ENCODE assay signal across 10 cellular contexts in genomic region chr14:68687746-68688145, GRCh38.
DNase-seq lines count a peak whose midpoint lies in the region; ATAC-seq and TF ChIP-seq lines count a peak whose summit lies in the region.
"Had no signal": no experiment of that assay in that cellular context is flagged by ENCODE, and none has a peak within 500 bp of the region (broad histone marks: within the 10 kb centered on the region; RNA-seq: fewer than 3 reads in every experiment).

No MANE protein-coding gene starts in this region.

- H3K4me1 Mint-ChIP-seq in brain (peaks cover 100% of the 10 kb centered on the region), mesothelial cell of epicardium (peaks cover 91% of the 10 kb centered on the region), CD14-positive monocyte (peaks cover 69% of the 10 kb centered on the region)
- peaks cover 45% of the 10 kb centered on the region for H3K4me1 Mint-ChIP-seq in activated T-cell treated with anti-CD3 and anti-CD28 coated beads, Interleukin-2, amount 50 U/mL, for 4 hours (ENCODE audit: low read depth)

- intact Hi-C loops in CD14-positive monocyte (cut with micrococcal nuclease): loop anchor here (5.0 to 10.0 kb wide), 5 partner anchors 55 to 293 kb away; partner anchors contain the start of gene ZFP36L1 (in 1 of the 2)

- H3K27ac ChIP-seq in caudate nucleus (ENCODE audit: low read depth, low read length): no peak overlapping the region
- H3K27ac ChIP-seq: thoracic aorta had no signal

- TF ChIP-seq CTCF in AG10803 (conservative IDR thresholded peaks at IDR 0.05; ENCODE audit: low read length): no peak
- no peak for TF ChIP-seq CTCF in brain (conservative IDR thresholded peaks at IDR 0.05)
- TF ChIP-seq CTCF in mesothelial cell of epicardium (IDR thresholded peaks at IDR 0.05; ENCODE audit: unreplicated experiment): no peak
- TF ChIP-seq CTCF in CD14-positive monocyte (IDR thresholded peaks at IDR 0.05): no peak

- ATAC-seq in activated T-cell treated with anti-CD3 and anti-CD28 coated beads, Interleukin-2, amount 50 U/mL, for 4 hours: no peak

- no peak overlapping the region for H3K4me3 ChIP-seq in AG10803 (ENCODE audit: low read length)
- H3K4me3 ChIP-seq: thoracic aorta had no signal

- no peaks in the 10 kb centered on the region for H3K27me3 Mint-ChIP-seq in brain
- no peaks in the 10 kb centered on the region for H3K27me3 Mint-ChIP-seq in mesothelial cell of epicardium (ENCODE audit: low read depth)
- H3K27me3 Mint-ChIP-seq in activated T-cell treated with anti-CD3 and anti-CD28 coated beads, Interleukin-2, amount 50 U/mL, for 4 hours (ENCODE audit: low read depth): no peaks in the 10 kb centered on the region
- H3K27me3 Mint-ChIP-seq in CD14-positive monocyte (ENCODE audit: low read depth in 3 of 3): peaks cover 6 to 14% (median 13%) of the 10 kb centered on the region in 3 donors

- H3K27ac Mint-ChIP-seq in brain (peak overlapping the region in 4 of 5 experiments; percentile 48 to 99 (median 98)), mesothelial cell of epicardium (peak overlapping the region; percentile 89), CD14-positive monocyte (peak overlapping the region in 2 of 7 donors; percentile 32 to 37)
- H3K27ac Mint-ChIP-seq: T-helper 1 cell treated with Interleukin-12 subunit alpha and Interleukin-12 subunit beta and Interleukin-4 antibody, amounts not matched to agents 30 μg/mL and 1 μg/mL, for 36 hours had no signal

- H3K36me3 Mint-ChIP-seq in brain (peaks cover 6% of the 10 kb centered on the region), mesothelial cell of epicardium (no peaks in the 10 kb centered on the region), CD14-positive monocyte (peaks cover 9 to 18% of the 10 kb centered on the region in 2 donors)
- H3K36me3 Mint-ChIP-seq in activated T-cell treated with anti-CD3 and anti-CD28 coated beads, Interleukin-2, amount 50 U/mL, for 4 hours (ENCODE audit: insufficient read depth): no peaks in the 10 kb centered on the region

- peak; percentile 98 for DNase-seq in AG10803 (ENCODE audit: low read depth)
- DNase-seq in HS-27A (ENCODE audit: low read depth): peak; percentile 88
- DNase-seq in mesothelial cell of epicardium (ENCODE audit: low spot score in 2 of 2, unreplicated experiment in 2 of 2): no peak
- no peak for DNase-seq in caudate nucleus (lab: John Stamatoyannopoulos, UW)
- DNase-seq in activated T-cell treated with anti-CD3 and anti-CD28 coated beads, Interleukin-2, amount 50 U/mL, for 4 hours: no peak
- no peak for DNase-seq in activated CD8-positive, alpha-beta memory T cell treated with anti-CD3 and anti-CD28 coated beads, Interleukin-2, amount 50 U/mL, for 48 hours
- no peak for DNase-seq in CD14-positive monocyte (ENCODE audit: low spot score)

- H3K4me3 Mint-ChIP-seq in brain: peak overlapping the region in 2 of 5 experiments; percentile 41 to 47
- no peak overlapping the region for H3K4me3 Mint-ChIP-seq in mesothelial cell of epicardium
- no peak overlapping the region for H3K4me3 Mint-ChIP-seq in activated T-cell treated with anti-CD3 and anti-CD28 coated beads, Interleukin-2, amount 50 U/mL, for 4 hours
- H3K4me3 Mint-ChIP-seq in CD14-positive monocyte: no peak overlapping the region
- H3K4me3 Mint-ChIP-seq: T-helper 1 cell treated with Interleukin-12 subunit alpha and Interleukin-12 subunit beta and Interleukin-4 antibody, amounts not matched to agents 30 μg/mL and 1 μg/mL, for 36 hours had no signal

- H3K9me3 Mint-ChIP-seq in brain (peaks cover 4 to 9% (median 6%) of the 10 kb centered on the region in 5 experiments), mesothelial cell of epicardium (no peaks in the 10 kb centered on the region), CD14-positive monocyte (peaks cover 0 to 3% (median 0%) of the 10 kb centered on the region in 7 donors)
- H3K9me3 Mint-ChIP-seq in activated T-cell treated with anti-CD3 and anti-CD28 coated beads, Interleukin-2, amount 50 U/mL, for 4 hours: no peaks in the 10 kb centered on the region
- H3K9me3 Mint-ChIP-seq: T-helper 1 cell treated with Interleukin-12 subunit alpha and Interleukin-12 subunit beta and Interleukin-4 antibody, amounts not matched to agents 30 μg/mL and 1 μg/mL, for 36 hours had no signal

Comparison
In these comparisons a context has a peak if more than half of its experiments do, and no peak if none do; other contexts are left out.
1. DNase-seq: peak in AG10803 (single experiment) and HS-27A (single experiment); none in mesothelial cell of epicardium (0 of 2), caudate nucleus (0 of 61), activated T-cell treated with anti-CD3 and anti-CD28 coated beads, Interleukin-2, amount 50 U/mL, for 4 hours (single experiment), activated CD8-positive, alpha-beta memory T cell treated with anti-CD3 and anti-CD28 coated beads, Interleukin-2, amount 50 U/mL, for 48 hours (single experiment) and CD14-positive monocyte (single experiment).